8 cellular contexts compared by ENCODE assay signal in the genomic region with DNA sequence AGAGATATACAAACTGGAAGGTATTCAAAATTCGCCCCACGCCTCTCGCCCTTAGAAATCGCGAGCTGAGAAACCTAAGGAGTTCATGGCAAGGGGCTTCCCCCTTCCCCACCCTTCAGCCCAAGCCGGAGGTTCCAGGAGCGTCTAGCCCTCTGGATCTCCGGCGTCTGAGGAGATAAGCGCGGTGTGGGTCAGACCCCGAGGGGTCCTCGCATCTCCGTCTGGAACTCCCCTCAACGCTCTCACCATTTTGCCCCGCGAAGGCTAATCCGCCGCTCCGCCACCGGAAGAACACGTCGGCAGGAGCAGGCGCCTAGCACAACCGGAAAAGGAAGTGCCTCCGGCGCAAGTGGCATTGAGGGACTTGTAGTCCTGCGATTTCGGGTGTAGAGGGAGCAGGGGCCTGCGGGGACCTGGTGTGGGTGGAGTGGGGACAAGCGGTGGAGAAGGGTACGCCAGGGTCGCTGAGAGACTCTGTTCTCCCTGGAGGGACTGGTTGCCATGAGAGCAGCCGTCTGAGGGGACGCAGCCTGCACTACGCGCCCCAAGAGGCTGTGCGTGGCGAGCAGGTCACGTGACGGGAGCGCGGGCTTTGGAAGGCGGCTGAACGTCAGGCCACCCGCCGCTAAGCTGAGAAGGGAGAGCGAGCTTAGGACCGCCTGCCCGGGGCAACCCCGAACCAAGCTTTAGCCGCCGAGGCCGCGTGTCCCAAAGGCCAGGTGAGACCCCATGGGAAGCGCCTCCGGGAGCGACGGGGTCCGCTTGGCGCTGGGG. TPM values are rescaled to one million over a fixed set of nuclear protein-coding genes. Genes with fewer than 3 reads are reported as not detected.
DNase-seq lines count a peak whose midpoint lies in the region; ATAC-seq and TF ChIP-seq lines count a peak whose summit lies in the region.

A gene with protein sequence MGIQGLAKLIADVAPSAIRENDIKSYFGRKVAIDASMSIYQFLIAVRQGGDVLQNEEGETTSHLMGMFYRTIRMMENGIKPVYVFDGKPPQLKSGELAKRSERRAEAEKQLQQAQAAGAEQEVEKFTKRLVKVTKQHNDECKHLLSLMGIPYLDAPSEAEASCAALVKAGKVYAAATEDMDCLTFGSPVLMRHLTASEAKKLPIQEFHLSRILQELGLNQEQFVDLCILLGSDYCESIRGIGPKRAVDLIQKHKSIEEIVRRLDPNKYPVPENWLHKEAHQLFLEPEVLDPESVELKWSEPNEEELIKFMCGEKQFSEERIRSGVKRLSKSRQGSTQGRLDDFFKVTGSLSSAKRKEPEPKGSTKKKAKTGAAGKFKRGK (plus strand): TSS at position 602 of the 774 bp plus-strand sequence. CDS start 2,451 bp downstream, outside the sequence.
A gene (minus strand): TSS at position 290 of the 774 bp plus-strand sequence. CDS start 41 bp downstream, at position 249.

- H3K27me3 Mint-ChIP-seq in effector memory CD8-positive, alpha-beta T cell = no peaks in the 10 kb centered on the region

- H3K4me2 ChIP-seq in mesendoderm (ENCODE audit: low read length) = peak within 1 kb of the TSS; percentile 88

- no peak within 1 kb of the TSS for H4K8ac ChIP-seq in mesendoderm (ENCODE audit: low read depth, low read length)

- H3K4me3 ChIP-seq in mesendoderm (ENCODE audit: low read length) = peak within 1 kb of the TSS; percentile 93

- H2AK5ac ChIP-seq in mesendoderm (ENCODE audit: low read length) = peak within 1 kb of the TSS; percentile 43

- peak within 1 kb of the TSS; percentile 87 to 98 for H3K4me3 Mint-ChIP-seq in effector memory CD8-positive, alpha-beta T cell

- H3K23ac ChIP-seq in mesendoderm (ENCODE audit: low read length) = peak within 1 kb of the TSS; percentile 100

- no peaks in the 10 kb centered on the region for H3K4me1 ChIP-seq in mesendoderm (ENCODE audit: control insufficient read depth, low read depth, low read length)

- H3K4ac ChIP-seq in mesendoderm (ENCODE audit: low read depth, low read length) = peak within 1 kb of the TSS; percentile 94

- no peak for TF ChIP-seq CTCF in GM20000 (IDR thresholded peaks at IDR 0.05; ENCODE audit: extremely low read depth, missing control alignments)

- peak within 1 kb of the TSS; percentile 69 for H2BK120ac ChIP-seq in mesendoderm (ENCODE audit: low read depth, low read length)

- peaks cover 19% of the 10 kb centered on the region for H3K79me1 ChIP-seq in mesendoderm (ENCODE audit: low read length)

- peak within 1 kb of the TSS; percentile 100 for H3K56ac ChIP-seq in mesendoderm (ENCODE audit: low read length)

- no peak within 1 kb of the TSS for H2BK15ac ChIP-seq in mesendoderm (replicated peaks; ENCODE audit: low read depth)

- peak within 1 kb of the TSS; percentile 100 for H2BK5ac ChIP-seq in mesendoderm (ENCODE audit: low read length)

- DNase-seq in CMK (ENCODE audit: low read depth) (peak; percentile 68), GM20000 (ENCODE audit: low spot score) (peak; percentile 91), HT-29 (ENCODE audit: low spot score) (peak; percentile 96), NOMO-1 treated with DMSO at 0.1 percent for 48 hours (lab: John Stamatoyannopoulos, UW; ENCODE audit: unreplicated experiment) (peak; percentile 90), mesendoderm (peak; percentile 98)
- peak; percentile 62 to 80 for DNase-seq in activated CD8-positive, alpha-beta memory T cell treated with anti-CD3 and anti-CD28 coated beads for 4 hours (ENCODE audit: low read depth in 2 of 2)
- DNase-seq in effector memory CD8-positive, alpha-beta T cell = peak; percentile 82 to 86 (median 84)
- peak; percentile 75 for DNase-seq in stimulated activated CD8-positive, alpha-beta memory T cell treated with anti-CD3 and anti-CD28 coated beads, Interleukin-12 subunit alpha, Interleukin-12 subunit beta, amount 100 ng/mL, for 4 hours (ENCODE audit: low read depth)

- no peaks in the 10 kb centered on the region for H3K9me3 Mint-ChIP-seq in effector memory CD8-positive, alpha-beta T cell

- H3K4me1 Mint-ChIP-seq in effector memory CD8-positive, alpha-beta T cell (ENCODE audit: low read depth in 2 of 2) = peaks cover 16 to 27% of the 10 kb centered on the region in 2 donors

- peak within 1 kb of the TSS; percentile 96 for H3K9ac ChIP-seq in mesendoderm (ENCODE audit: low read length)

- H3K36me3 Mint-ChIP-seq in effector memory CD8-positive, alpha-beta T cell (ENCODE audit: insufficient read depth) = peaks cover 35% of the 10 kb centered on the region

- H3K27ac Mint-ChIP-seq in effector memory CD8-positive, alpha-beta T cell = peak within 1 kb of the TSS; percentile 97 to 100

- H3K27ac ChIP-seq in mesendoderm (ENCODE audit: low read depth, low read length) = peak within 1 kb of the TSS; percentile 87

- peaks cover 44% of the 10 kb centered on the region for H3K79me2 ChIP-seq in mesendoderm (ENCODE audit: control insufficient read depth, insufficient read depth, low read length)

- peak within 1 kb of the TSS; percentile 99 for H4K5ac ChIP-seq in mesendoderm (ENCODE audit: low read length)

- no CpG with 5 or more reads among the region's 61 CpGs for WGBS in mesendoderm (ENCODE audit: extremely low coverage, insufficient coverage, low lambda C conversion rate)

- peak within 1 kb of the TSS; percentile 75 for H3K18ac ChIP-seq in mesendoderm (ENCODE audit: low read length)

- ATAC-seq in effector memory CD8-positive, alpha-beta T cell (replicated peaks) = peak; percentile 87

- no peaks in the 10 kb centered on the region for H3K27me3 ChIP-seq in mesendoderm (ENCODE audit: insufficient read depth, low read length, poor library complexity)

- H3K36me3 ChIP-seq in mesendoderm (ENCODE audit: control insufficient read depth, insufficient read depth, low read length) = peaks cover 6% of the 10 kb centered on the region

RNA-seq across cellular contexts. Expression of the first gene that starts in this region (rescaled TPM):
- 137 and 147 TPM in 2 replicates for total RNA-seq in HT-29 (2014; rRNA removed; shearing (Covaris generic))
- polyA plus RNA-seq in mesendoderm (2013, experiment 1 of 2) = 74.6 TPM
- 75.1 TPM for polyA plus RNA-seq in mesendoderm (2013, experiment 2 of 2)

RNA-seq across cellular contexts. Expression of the second gene that starts in this region (rescaled TPM):
- total RNA-seq in HT-29 (2014; rRNA removed; shearing (Covaris generic)) = 113 and 120 TPM in 2 replicates
- 285 TPM for polyA plus RNA-seq in mesendoderm (2013, experiment 1 of 2)
- 285 TPM for polyA plus RNA-seq in mesendoderm (2013, experiment 2 of 2)

Comparison
In these comparisons a context has a peak if more than half of its experiments do, and no peak if none do; other contexts are left out.
1. Peak in every context shown above with its lines: DNase-seq, ATAC-seq, H3K4me3 ChIP-seq and H3K27ac ChIP-seq.